Comparison of ENCODE assay signal across 1 cellular context in genomic region chr7:120164-120555, GRCh38.
TF ChIP-seq lines count a peak whose summit lies in the region.

No MANE protein-coding gene starts in this region.

TF ChIP-seq in WTC11, 78 proteins besides CTCF, POLR2A, EP300 and RAD21 (continued from another document):
- TF ChIP-seq ZNF532 (CRISPR knock-in tag; IDR thresholded peaks at IDR 0.05; ENCODE audit: borderline replicate concordance) (no peak), SP1 (CRISPR knock-in tag; conservative IDR thresholded peaks at IDR 0.05) (no peak)
